ENCODE assay signal across 8 cellular contexts in genomic region chr2:98874186-98874689, GRCh38.
"Had no signal": no experiment of that assay in that cellular context is flagged by ENCODE, and none has a peak within 500 bp of the region (broad histone marks: within the 10 kb centered on the region; RNA-seq: fewer than 3 reads in every experiment).

No MANE protein-coding gene starts in this region.

- H3K4me3 Mint-ChIP-seq: GM23338, H9, HFFc6 had no signal

- ATAC-seq: GM23338, K562 had no signal

- H3K9me3 Mint-ChIP-seq: GM23338, H9, HFFc6 had no signal

- H2AFZ ChIP-seq: GM23338 had no signal

- FAIRE-seq: H1, H54, K562 had no signal

- H3K4me2 ChIP-seq: GM23338 had no signal

- DNase-seq: H9, HCEC 1CT, HFFc6, IMR-90 had no signal

- H3K4me3 ChIP-seq: GM23338, K562 had no signal

- H3K27ac Mint-ChIP-seq: GM23338, H9, HFFc6 had no signal
